1 cellular context compared by ENCODE assay signal in genomic region chr17:76477576-76477975, GRCh38.
TF ChIP-seq lines count a peak whose summit lies in the region.

No MANE protein-coding gene starts in this region.

TF ChIP-seq in endothelial cell of umbilical vein, 7 proteins besides CTCF, POLR2A, EP300 and RAD21:
- TF ChIP-seq MYC (IDR thresholded peaks at IDR 0.05; ENCODE audit: low read depth, low read length) (no peak), POLR2AphosphoS5 (IDR thresholded peaks at IDR 0.05; ENCODE audit: insufficient read depth, low read depth, low read length) (no peak), EZH2 (IDR thresholded peaks at IDR 0.05; ENCODE audit: borderline replicate concordance, low read depth, low read length, severe bottlenecking) (no peak), GATA2 (IDR thresholded peaks at IDR 0.05; ENCODE audit: insufficient read depth, insufficient read length, low read depth, low read length) (no peak), MAX (IDR thresholded peaks at IDR 0.05; ENCODE audit: insufficient read depth, insufficient read length) (no peak), FOS (IDR thresholded peaks at IDR 0.05; ENCODE audit: borderline replicate concordance, insufficient read depth, low read length) (no peak), JUN (IDR thresholded peaks at IDR 0.05; ENCODE audit: borderline replicate concordance, insufficient read depth, insufficient read length, low read depth) (no peak)
